Comparison of ENCODE assay signal across 14 cellular contexts in genomic region chr3:71536376-71536965, GRCh38. TPM values are rescaled to one million over a fixed set of nuclear protein-coding genes. Genes with fewer than 3 reads are reported as not detected.
DNase-seq lines count a peak whose midpoint lies in the region; ATAC-seq and TF ChIP-seq lines count a peak whose summit lies in the region.
"Had no signal": no experiment of that assay in that cellular context is flagged by ENCODE, and none has a peak within 500 bp of the region (broad histone marks: within the 10 kb centered on the region; RNA-seq: fewer than 3 reads in every experiment).

No MANE protein-coding gene starts in this region.

- peak overlapping the region in 1 of 2 experiments; percentile 93 for H3K14ac ChIP-seq in mesenchymal stem cell (ENCODE audit: low read length in 2 of 2)

- H3K36me3 Mint-ChIP-seq in chondrocyte (ENCODE audit: low read depth), result peaks cover under 1% of the 10 kb centered on the region

- peak overlapping the region; percentile 99 for H3K27ac ChIP-seq in mesenchymal stem cell (ENCODE audit: low read length, poor library complexity, severe bottlenecking)
- H3K27ac ChIP-seq: C4-2B, SJCRH30 had no signal

- WGBS in mesenchymal stem cell, result 66% methylated on average over 4 of the region's 7 CpGs

- no peak for TF ChIP-seq POLR2A in NB4 (IDR thresholded peaks at IDR 0.05; ENCODE audit: extremely low read depth, insufficient read length)

- peak overlapping the region; percentile 38 for H3K4me3 ChIP-seq in AG10803 (ENCODE audit: low read length)
- no peak overlapping the region for H3K4me3 ChIP-seq in NB4 (ENCODE audit: low read depth, low read length)
- peak overlapping the region in 1 of 2 experiments; percentile 50 for H3K4me3 ChIP-seq in mesenchymal stem cell (ENCODE audit: insufficient read depth in 1 of 2, low read depth in 1 of 2, low read length in 2 of 2)
- H3K4me3 ChIP-seq: SJCRH30 had no signal

- H3K79me1 ChIP-seq in mesenchymal stem cell (replicated peaks; ENCODE audit: low read length, poor library complexity, severe bottlenecking), result no peaks in the 10 kb centered on the region

- no peak for TF ChIP-seq CTCF in AG10803 (conservative IDR thresholded peaks at IDR 0.05; ENCODE audit: low read length)
- TF ChIP-seq CTCF in NB4 (IDR thresholded peaks at IDR 0.05; ENCODE audit: low read depth, low read length), result no peak
- TF ChIP-seq CTCF in chondrocyte (IDR thresholded peaks at IDR 0.05), result no peak

- peak overlapping the region; percentile 78 for H4K8ac ChIP-seq in mesenchymal stem cell (ENCODE audit: low read length)

- H3K27me3 Mint-ChIP-seq in chondrocyte (ENCODE audit: low read depth), result no peaks in the 10 kb centered on the region
- H3K27me3 Mint-ChIP-seq: activated naive CD4-positive, alpha-beta T cell treated with anti-CD3 and anti-CD28 coated beads, Interleukin-2, amount 50 U/mL, for 24 hours; stimulated activated naive CD8-positive, alpha-beta T cell treated with anti-CD3 and anti-CD28 coated beads, Interleukin-15, Interleukin-2, amounts not matched to agents 100 ng/mL and 50 ng/mL, for 24 hours had no signal

- no peak overlapping the region for H2BK120ac ChIP-seq in mesenchymal stem cell (ENCODE audit: low read depth, low read length)

- peak overlapping the region; percentile 16 for H3K4me3 Mint-ChIP-seq in chondrocyte (ENCODE audit: unreplicated experiment)
- H3K4me3 Mint-ChIP-seq: activated CD4-positive, alpha-beta T cell treated with anti-CD3 and anti-CD28 coated beads, Interleukin-2, amount 10 ng/mL, durations not matched to agents 7 days and 5 days; activated naive CD4-positive, alpha-beta T cell treated with anti-CD3 and anti-CD28 coated beads, Interleukin-2, amount 50 U/mL, for 24 hours; stimulated activated naive CD8-positive, alpha-beta T cell treated with anti-CD3 and anti-CD28 coated beads, Interleukin-15, Interleukin-2, amounts not matched to agents 100 ng/mL and 50 ng/mL, for 24 hours had no signal

- peak overlapping the region; percentile 96 for H4K91ac ChIP-seq in mesenchymal stem cell (ENCODE audit: low read length)

- peak overlapping the region; percentile 50 to 90 for H3K18ac ChIP-seq in mesenchymal stem cell (ENCODE audit: low read depth in 1 of 2, low read length in 2 of 2)

- no peak for ATAC-seq in GM18861 (IDR thresholded peaks at IDR 0.05; ENCODE audit: unreplicated experiment)

- H2BK5ac ChIP-seq in mesenchymal stem cell (ENCODE audit: low read depth, low read length, poor library complexity, severe bottlenecking), result peak overlapping the region; percentile 98

- no peaks in the 10 kb centered on the region for H3K9me3 ChIP-seq in mesenchymal stem cell (ENCODE audit: control insufficient read depth, low read length)
- H3K9me3 ChIP-seq: SJCRH30 had no signal

- peak; percentile 85 for DNase-seq in AG10803 (ENCODE audit: low read depth)
- peak; percentile 42 for DNase-seq in NB4 (ENCODE audit: low read depth)
- no peak for DNase-seq in chondrocyte (ENCODE audit: low spot score)
- peak; percentile 90 for DNase-seq in mesenchymal stem cell
- no peak for DNase-seq in pons (ENCODE audit: low spot score)
- DNase-seq in NCI-H1092 treated with DMSO at 0.1 percent for 48 hours (lab: John Stamatoyannopoulos, UW), result no peak
- no peak for DNase-seq in NCI-H748 treated with DMSO at 0.1 percent for 48 hours (lab: John Stamatoyannopoulos, UW)
- DNase-seq: activated CD4-positive, alpha-beta T cell treated with anti-CD3 and anti-CD28 coated beads, Interleukin-2, amount 10 ng/mL, durations not matched to agents 7 days and 5 days; stimulated activated CD4-positive, alpha-beta T cell treated with anti-CD3 and anti-CD28 coated beads, Interleukin-12 subunit alpha, Interleukin-12 subunit beta, amount 100 ng/mL, for 4 hours had no signal

- H2BK15ac ChIP-seq in mesenchymal stem cell (ENCODE audit: low read depth, poor library complexity, severe bottlenecking), result peak overlapping the region; percentile 87

- no peak overlapping the region for H3K4me2 ChIP-seq in mesenchymal stem cell (ENCODE audit: low read length, poor library complexity, severe bottlenecking)

- H2BK12ac ChIP-seq in mesenchymal stem cell (ENCODE audit: low read length in 2 of 2), result peak overlapping the region; percentile 67 to 75

- H3K9ac ChIP-seq in mesenchymal stem cell (ENCODE audit: low read length), result peak overlapping the region; percentile 56

- peaks cover 85% of the 10 kb centered on the region for H3K4me1 Mint-ChIP-seq in chondrocyte (ENCODE audit: low read depth)

- peak overlapping the region; percentile 97 for H2AK5ac ChIP-seq in mesenchymal stem cell (ENCODE audit: low read length, severe bottlenecking)

- H3K36me3 ChIP-seq in mesenchymal stem cell (ENCODE audit: control insufficient read depth in 1 of 2, insufficient read depth in 2 of 2, low read depth in 1 of 2, low read length in 2 of 2), result peaks cover 0 to 4% of the 10 kb centered on the region in 2 experiments
- H3K36me3 ChIP-seq: SJCRH30 had no signal

- H3K4me1 ChIP-seq in mesenchymal stem cell (ENCODE audit: control insufficient read depth, insufficient read depth, low read depth, low read length), result peaks cover 18% of the 10 kb centered on the region
- H3K4me1 ChIP-seq: SJCRH30 had no signal

- no peaks in the 10 kb centered on the region for H3K9me3 Mint-ChIP-seq in chondrocyte (ENCODE audit: low read depth)
- H3K9me3 Mint-ChIP-seq: activated CD4-positive, alpha-beta T cell treated with anti-CD3 and anti-CD28 coated beads, Interleukin-2, amount 10 ng/mL, durations not matched to agents 7 days and 5 days; activated naive CD4-positive, alpha-beta T cell treated with anti-CD3 and anti-CD28 coated beads, Interleukin-2, amount 50 U/mL, for 24 hours; stimulated activated naive CD8-positive, alpha-beta T cell treated with anti-CD3 and anti-CD28 coated beads, Interleukin-15, Interleukin-2, amounts not matched to agents 100 ng/mL and 50 ng/mL, for 24 hours had no signal

- peak overlapping the region in 1 of 2 experiments; percentile 11 for H3K23ac ChIP-seq in mesenchymal stem cell (ENCODE audit: low read length in 2 of 2)

- peak overlapping the region; percentile 64 to 84 for H3K4ac ChIP-seq in mesenchymal stem cell (ENCODE audit: low read depth in 1 of 2, low read length in 2 of 2)

- H2AFZ ChIP-seq in mesenchymal stem cell (ENCODE audit: low read depth, low read length), result no peak overlapping the region

- H3K27me3 ChIP-seq in mesenchymal stem cell (ENCODE audit: control insufficient read depth in 1 of 2, insufficient read depth in 1 of 2, low read length in 2 of 2), result no peaks in the 10 kb centered on the region
- H3K27me3 ChIP-seq: SJCRH30 had no signal

- peak overlapping the region; percentile 94 for H3K27ac Mint-ChIP-seq in chondrocyte (ENCODE audit: unreplicated experiment)
- H3K27ac Mint-ChIP-seq: activated CD4-positive, alpha-beta T cell treated with anti-CD3 and anti-CD28 coated beads, Interleukin-2, amount 10 ng/mL, durations not matched to agents 7 days and 5 days; activated naive CD4-positive, alpha-beta T cell treated with anti-CD3 and anti-CD28 coated beads, Interleukin-2, amount 50 U/mL, for 24 hours; stimulated activated naive CD8-positive, alpha-beta T cell treated with anti-CD3 and anti-CD28 coated beads, Interleukin-15, Interleukin-2, amounts not matched to agents 100 ng/mL and 50 ng/mL, for 24 hours had no signal

RNA-seq across cellular contexts. Expression of gene FOXP1, which starts 47.1 kb away (rescaled TPM):
- total RNA-seq in chondrocyte, result 206 to 249 TPM (median 220 TPM) in 3 replicates
- polyA plus RNA-seq in mesenchymal stem cell (2013, experiment 1 of 2), result 34.2 TPM
- 34.5 TPM for polyA plus RNA-seq in mesenchymal stem cell (2013, experiment 2 of 2)

Comparison
In these comparisons a context has a peak if more than half of its experiments do, and no peak if none do; other contexts are left out.
1. DNase-seq: peak in AG10803 (single experiment), NB4 (single experiment) and mesenchymal stem cell (single experiment); none in chondrocyte (single experiment), pons (single experiment), NCI-H1092 treated with DMSO at 0.1 percent for 48 hours (single experiment) and NCI-H748 treated with DMSO at 0.1 percent for 48 hours (single experiment).